Comparison of ENCODE assay signal across 8 cellular contexts in the genomic region with DNA sequence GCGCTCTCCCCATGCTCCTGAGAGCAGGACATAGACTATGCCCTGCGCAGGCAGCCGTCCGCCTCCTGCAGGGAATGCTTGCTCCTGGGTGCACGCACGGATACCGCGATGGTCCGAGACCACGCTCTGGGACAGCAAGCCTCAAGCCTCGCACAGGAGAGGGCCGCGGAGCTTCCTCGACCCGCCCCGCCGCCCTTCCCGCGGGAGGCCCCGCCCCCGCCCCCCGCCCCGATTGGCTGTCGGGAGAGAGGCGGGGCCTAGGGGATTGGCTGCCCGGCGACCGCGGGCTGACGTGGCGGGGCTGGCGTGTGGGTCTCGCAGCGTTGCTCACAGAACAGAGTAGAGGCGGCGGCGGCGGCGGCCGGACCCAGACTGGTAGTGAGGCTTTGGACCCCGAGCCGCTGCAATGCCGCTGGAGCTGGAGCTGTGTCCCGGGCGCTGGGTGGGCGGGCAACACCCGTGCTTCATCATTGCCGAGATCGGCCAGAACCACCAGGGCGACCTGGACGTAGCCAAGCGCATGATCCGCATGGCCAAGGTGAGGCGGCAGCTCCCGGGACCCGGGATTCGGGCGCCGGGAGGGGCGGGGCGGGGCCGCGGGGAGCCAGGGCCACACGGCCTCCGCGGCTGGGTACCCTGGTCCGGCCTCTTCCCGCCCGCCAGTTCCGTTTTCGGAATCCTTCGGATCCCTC. TPM values are rescaled to one million over a fixed set of nuclear protein-coding genes. Genes with fewer than 3 reads are reported as not detected.
DNase-seq lines count a peak whose midpoint lies in the region; TF ChIP-seq lines count a peak whose summit lies in the region.

A gene with protein sequence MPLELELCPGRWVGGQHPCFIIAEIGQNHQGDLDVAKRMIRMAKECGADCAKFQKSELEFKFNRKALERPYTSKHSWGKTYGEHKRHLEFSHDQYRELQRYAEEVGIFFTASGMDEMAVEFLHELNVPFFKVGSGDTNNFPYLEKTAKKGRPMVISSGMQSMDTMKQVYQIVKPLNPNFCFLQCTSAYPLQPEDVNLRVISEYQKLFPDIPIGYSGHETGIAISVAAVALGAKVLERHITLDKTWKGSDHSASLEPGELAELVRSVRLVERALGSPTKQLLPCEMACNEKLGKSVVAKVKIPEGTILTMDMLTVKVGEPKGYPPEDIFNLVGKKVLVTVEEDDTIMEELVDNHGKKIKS (plus strand): TSS at position 330 of the 692 bp plus-strand sequence. CDS start 77 bp downstream, at position 407.

- peaks cover 12% of the 10 kb centered on the region for H3K4me1 Mint-ChIP-seq in nephron progenitor cell
- H3K4me1 Mint-ChIP-seq in stimulated activated naive CD8-positive, alpha-beta T cell treated with anti-CD3 and anti-CD28 coated beads, Interleukin-15, Interleukin-2, amounts not matched to agents 100 ng/mL and 50 ng/mL, for 24 hours (ENCODE audit: low read depth), result peaks cover 39% of the 10 kb centered on the region

- in situ Hi-C loops in G401 (cut with HindIII; ENCODE audit: low sequenced_read_pairs), result no loop called here
- in situ Hi-C loops in HAP-1 (cut with MboI; ENCODE audit: low sequenced_read_pairs), result no loop called here

- peak; percentile 91 for DNase-seq in G401 (ENCODE audit: low spot score)
- DNase-seq in HAP-1 (ENCODE audit: low spot score in 2 of 2), result peak; percentile 93 to 96
- DNase-seq in MG63, result peak; percentile 99
- peak; percentile 72 for DNase-seq in SIG-M5 (lab: John Stamatoyannopoulos, UW)
- DNase-seq in activated gamma-delta T cell (lab: John Stamatoyannopoulos, UW), result peak; percentile 90
- peak; percentile 81 for DNase-seq in fibroblast of the conjunctiva (ENCODE audit: low read depth)
- DNase-seq in nephron progenitor cell, result peak; percentile 93

- H3K4me1 ChIP-seq in HAP-1, result peaks cover 10% of the 10 kb centered on the region

- H3K27me3 ChIP-seq in HAP-1 (ENCODE audit: low read depth) (no peaks in the 10 kb centered on the region), MG63 (no peaks in the 10 kb centered on the region)

- H3K4me3 Mint-ChIP-seq in nephron progenitor cell, result peak within 1 kb of the TSS; percentile 97
- peak within 1 kb of the TSS; percentile 99 for H3K4me3 Mint-ChIP-seq in stimulated activated naive CD8-positive, alpha-beta T cell treated with anti-CD3 and anti-CD28 coated beads, Interleukin-15, Interleukin-2, amounts not matched to agents 100 ng/mL and 50 ng/mL, for 24 hours

- H3K36me3 ChIP-seq in HAP-1 (replicated peaks) (peaks cover 23% of the 10 kb centered on the region), MG63 (peaks cover 49% of the 10 kb centered on the region)

- no peaks in the 10 kb centered on the region for H3K9me3 ChIP-seq in HAP-1
- H3K9me3 ChIP-seq in MG63, result no peaks in the 10 kb centered on the region

- TF ChIP-seq CTCF in nephron progenitor cell (IDR thresholded peaks at IDR 0.05), result no peak

- H3K9me3 Mint-ChIP-seq in nephron progenitor cell, result no peaks in the 10 kb centered on the region
- peaks cover 3% of the 10 kb centered on the region for H3K9me3 Mint-ChIP-seq in stimulated activated naive CD8-positive, alpha-beta T cell treated with anti-CD3 and anti-CD28 coated beads, Interleukin-15, Interleukin-2, amounts not matched to agents 100 ng/mL and 50 ng/mL, for 24 hours

- peaks cover 21% of the 10 kb centered on the region for H3K27me3 Mint-ChIP-seq in nephron progenitor cell (ENCODE audit: low read depth, poor library complexity)
- no peaks in the 10 kb centered on the region for H3K27me3 Mint-ChIP-seq in stimulated activated naive CD8-positive, alpha-beta T cell treated with anti-CD3 and anti-CD28 coated beads, Interleukin-15, Interleukin-2, amounts not matched to agents 100 ng/mL and 50 ng/mL, for 24 hours

- H3K27ac Mint-ChIP-seq in nephron progenitor cell, result peak within 1 kb of the TSS; percentile 98
- H3K27ac Mint-ChIP-seq in stimulated activated naive CD8-positive, alpha-beta T cell treated with anti-CD3 and anti-CD28 coated beads, Interleukin-15, Interleukin-2, amounts not matched to agents 100 ng/mL and 50 ng/mL, for 24 hours, result peak within 1 kb of the TSS; percentile 97

- H3K4me3 ChIP-seq in HAP-1 (peak within 1 kb of the TSS; percentile 89), MG63 (peak within 1 kb of the TSS; percentile 74)

- peaks cover 7% of the 10 kb centered on the region for H3K36me3 Mint-ChIP-seq in nephron progenitor cell (ENCODE audit: low read depth)
- peaks cover 30% of the 10 kb centered on the region for H3K36me3 Mint-ChIP-seq in stimulated activated naive CD8-positive, alpha-beta T cell treated with anti-CD3 and anti-CD28 coated beads, Interleukin-15, Interleukin-2, amounts not matched to agents 100 ng/mL and 50 ng/mL, for 24 hours (ENCODE audit: low read depth)

RNA-seq across cellular contexts. Expression of the gene that starts here (rescaled TPM):
- 122 and 147 TPM in 2 replicates for total RNA-seq in G401 (2014; rRNA removed; shearing (Covaris generic))
- total RNA-seq in MG63 (2014; rRNA removed; shearing (Covaris generic); ENCODE audit: low replicate concordance), result 164 and 230 TPM in 2 replicates

Comparison
In these comparisons a context has a peak if more than half of its experiments do, and no peak if none do; other contexts are left out.
1. Peak in every context shown above with its lines: DNase-seq and H3K4me3 ChIP-seq.